ENCODE assay signal across 18 cellular contexts in the genomic region with DNA sequence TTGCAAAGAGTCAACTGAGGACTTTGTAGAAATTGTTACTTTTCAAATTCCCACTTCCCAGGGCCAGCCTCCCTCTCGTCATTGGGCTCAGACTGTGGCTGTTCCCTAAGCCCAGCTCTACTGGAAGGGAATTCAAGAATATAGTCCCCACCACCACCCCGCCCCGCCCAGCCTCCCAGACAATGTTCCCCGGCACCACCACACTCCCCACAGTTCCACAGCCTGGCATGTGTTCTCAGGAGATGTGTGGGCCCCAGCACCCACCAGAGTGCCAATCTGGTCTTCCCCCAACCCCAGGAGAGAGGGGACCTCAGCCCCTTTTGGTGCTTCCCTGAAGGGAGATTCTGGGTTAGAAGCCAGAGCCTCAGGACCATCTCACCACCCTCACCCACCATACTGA.
A peak's percentile ranks its signal among the peaks of the same experiment; 100 is the strongest.
DNase-seq lines count a peak whose midpoint lies in the region; ATAC-seq, FAIRE-seq and TF ChIP-seq lines count a peak whose summit lies in the region.
"Had no signal": no experiment of that assay in that cellular context is flagged by ENCODE, and none has a peak within 500 bp of the region (broad histone marks: within the 10 kb centered on the region; RNA-seq: fewer than 3 reads in every experiment).

No MANE protein-coding gene starts in this region.

- peaks cover 20% of the 10 kb centered on the region for H3K4me1 Mint-ChIP-seq in Caco-2 (ENCODE audit: low read depth, unreplicated experiment)

- peak overlapping the region; percentile 58 for H3K9ac ChIP-seq in keratinocyte (ENCODE audit: control insufficient read depth, extremely low read depth, insufficient read depth, low read length)

- in situ Hi-C loops in HAP-1 (cut with MboI; ENCODE audit: low sequenced_read_pairs): no loop called here

- H3K36me3 Mint-ChIP-seq in Caco-2 (ENCODE audit: insufficient read depth, unreplicated experiment): peaks cover 6% of the 10 kb centered on the region
- H3K36me3 Mint-ChIP-seq: activated naive CD4-positive, alpha-beta T cell treated with anti-CD3 and anti-CD28 coated beads, Interleukin-2, amount 10 ng/mL, durations not matched to agents 7 days and 5 days had no signal

- TF ChIP-seq CTCF in Caco-2 (IDR thresholded peaks at IDR 0.05; ENCODE audit: insufficient read depth in 1 of 2, low read depth in 1 of 2, low read length in 1 of 2, severe bottlenecking in 1 of 2, unreplicated experiment in 1 of 2) (no peak), body of pancreas (IDR thresholded peaks at IDR 0.05) (no peak), keratinocyte (optimal IDR thresholded peaks at IDR 0.05 in 1 of 3, IDR thresholded peaks at IDR 0.05 in 1 of 3, conservative IDR thresholded peaks at IDR 0.05 in 1 of 3; ENCODE audit: extremely low read depth in 1 of 3, insufficient read depth in 2 of 3, low read length in 3 of 3) (no peak), spleen (IDR thresholded peaks at IDR 0.05 in 8 of 11, conservative IDR thresholded peaks at IDR 0.05 in 3 of 11) (no peak), OCI-LY7 (conservative IDR thresholded peaks at IDR 0.05; ENCODE audit: low read length) (no peak)

- H3K9me1 ChIP-seq in keratinocyte (ENCODE audit: control insufficient read depth, extremely low read depth, insufficient read depth, low read length): no peaks in the 10 kb centered on the region

- peak overlapping the region in 3 of 4 donors; percentile 42 to 49 (median 45) for H3K27ac ChIP-seq in body of pancreas
- peak overlapping the region; percentile 77 for H3K27ac ChIP-seq in keratinocyte (ENCODE audit: control insufficient read depth, insufficient read depth, low read length)
- peak overlapping the region in 5 of 8 donors; percentile 50 to 64 (median 51) for H3K27ac ChIP-seq in spleen
- H3K27ac ChIP-seq in OCI-LY7 (ENCODE audit: low read depth, low read length, poor library complexity, severe bottlenecking): no peak overlapping the region

- dilution Hi-C loops in keratinocyte (cut with MboI; ENCODE audit: extremely low pct_ligation_motif_present, low sequenced_read_pairs): no loop called here

- CTCF ChIA-PET in Caco-2 (lab: Charles Lee): no interaction called here
- CTCF ChIA-PET in OCI-LY7 (lab: Charles Lee; ENCODE audit: unreplicated experiment): no interaction called here

- H2AFZ ChIP-seq in keratinocyte (ENCODE audit: control insufficient read depth, low read length): no peak overlapping the region
- no peak overlapping the region for H2AFZ ChIP-seq in OCI-LY7 (ENCODE audit: low read length)

- ATAC-seq in body of pancreas: no peak
- ATAC-seq in GM18511 (IDR thresholded peaks at IDR 0.05; ENCODE audit: unreplicated experiment): no peak
- no peak for ATAC-seq in GM19463 (IDR thresholded peaks at IDR 0.05; ENCODE audit: unreplicated experiment)

- H3K27me3 Mint-ChIP-seq in Caco-2 (ENCODE audit: insufficient read depth, unreplicated experiment): no peaks in the 10 kb centered on the region

- no peak overlapping the region for H3K4me3 Mint-ChIP-seq in Caco-2 (ENCODE audit: unreplicated experiment)
- H3K4me3 Mint-ChIP-seq: activated naive CD4-positive, alpha-beta T cell treated with anti-CD3 and anti-CD28 coated beads, Interleukin-2, amount 10 ng/mL, durations not matched to agents 7 days and 5 days; endodermal cell had no signal

- no peaks in the 10 kb centered on the region for H3K9me3 Mint-ChIP-seq in Caco-2 (ENCODE audit: unreplicated experiment)
- H3K9me3 Mint-ChIP-seq: activated naive CD4-positive, alpha-beta T cell treated with anti-CD3 and anti-CD28 coated beads, Interleukin-2, amount 10 ng/mL, durations not matched to agents 7 days and 5 days; endodermal cell had no signal

- POLR2A ChIA-PET in Caco-2 (lab: Charles Lee) (no interaction called here), OCI-LY7 (lab: Charles Lee) (no interaction called here)

- H3K4me3 ChIP-seq in Caco-2 (ENCODE audit: low read depth, low read length) (no peak overlapping the region), body of pancreas (no peak overlapping the region), keratinocyte (ENCODE audit: control insufficient read depth in 2 of 3, extremely low read depth in 1 of 3, insufficient read depth in 2 of 3, low read depth in 1 of 3, low read length in 3 of 3) (no peak overlapping the region), spleen (no peak overlapping the region), OCI-LY7 (ENCODE audit: low read depth, low read length, poor library complexity, severe bottlenecking) (no peak overlapping the region), HAP-1 (no peak overlapping the region)

- no peaks in the 10 kb centered on the region for H3K27me3 ChIP-seq in Caco-2 (replicated peaks; ENCODE audit: control insufficient read depth, insufficient read depth, low read length)
- no peaks in the 10 kb centered on the region for H3K27me3 ChIP-seq in body of pancreas
- no peaks in the 10 kb centered on the region for H3K27me3 ChIP-seq in keratinocyte (ENCODE audit: control insufficient read depth, extremely low read depth, insufficient read depth, low read length)
- H3K27me3 ChIP-seq in spleen (replicated peaks in 1 of 7): no peaks in the 10 kb centered on the region
- H3K27me3 ChIP-seq in HAP-1 (ENCODE audit: low read depth): 0 out of 2 replicates have a peak, but pooled peaks cover 2% of the 10 kb centered on the region

- DNase-seq in Caco-2: no peak
- no peak for DNase-seq in body of pancreas
- DNase-seq in keratinocyte (ENCODE audit: low read depth, low spot score): no peak
- no peak for DNase-seq in spleen
- DNase-seq in OCI-LY7 (ENCODE audit: low spot score): no peak
- DNase-seq in HAP-1 (ENCODE audit: low spot score in 2 of 2): no peak
- DNase-seq: activated CD4-positive, CD25-positive, alpha-beta regulatory T cell treated with anti-CD3 and anti-CD28 coated beads, Interleukin-2, amount 50 U/mL, for 72 hours; activated CD8-positive, alpha-beta memory T cell treated with anti-CD3 and anti-CD28 coated beads, Interleukin-2, amount 50 U/mL, for 48 hours; activated naive CD4-positive, alpha-beta T cell treated with anti-CD3 and anti-CD28 coated beads, Interleukin-2, amount 10 ng/mL, durations not matched to agents 7 days and 5 days; DMS 273 treated with DMSO at 0.1 percent for 48 hours; kidney; NCI-H1436 treated with DMSO at 0.1 percent for 48 hours; NCI-H510A treated with DMSO at 0.1 percent for 48 hours; OCI-M1; stimulated activated CD4-positive, alpha-beta T cell treated with anti-CD3 and anti-CD28 coated beads, Interleukin-4, amount 100 ng/mL, for 1 hour had no signal

- no peaks in the 10 kb centered on the region for H3K9me3 ChIP-seq in Caco-2
- no peaks in the 10 kb centered on the region for H3K9me3 ChIP-seq in body of pancreas
- no peaks in the 10 kb centered on the region for H3K9me3 ChIP-seq in keratinocyte (ENCODE audit: control insufficient read depth, low read depth, low read length)
- no peaks in the 10 kb centered on the region for H3K9me3 ChIP-seq in spleen
- no peaks in the 10 kb centered on the region for H3K9me3 ChIP-seq in OCI-LY7 (ENCODE audit: low read length)
- H3K9me3 ChIP-seq in HAP-1: no peaks in the 10 kb centered on the region

- TF ChIP-seq POLR2A in body of pancreas (IDR thresholded peaks at IDR 0.05): no peak
- no peak for TF ChIP-seq POLR2A in spleen (IDR thresholded peaks at IDR 0.05)

- no peak overlapping the region for H3K4me2 ChIP-seq in keratinocyte (ENCODE audit: control insufficient read depth, extremely low read depth, insufficient read depth, low read depth, low read length)
- no peak overlapping the region for H3K4me2 ChIP-seq in OCI-LY7 (ENCODE audit: low read length)

- 95 to 97% methylated on average over 4 of the region's 4 CpGs for WGBS in body of pancreas, 2 donors
- WGBS in spleen, 5 donors: 93 to 98% (median 95%) methylated on average over 4 of the region's 4 CpGs

- peak overlapping the region; percentile 88 for H3K27ac Mint-ChIP-seq in Caco-2 (ENCODE audit: unreplicated experiment)
- H3K27ac Mint-ChIP-seq: activated naive CD4-positive, alpha-beta T cell treated with anti-CD3 and anti-CD28 coated beads, Interleukin-2, amount 10 ng/mL, durations not matched to agents 7 days and 5 days had no signal

- H4K20me1 ChIP-seq in keratinocyte (ENCODE audit: control insufficient read depth, extremely low read depth, insufficient read depth, low read length) (no peaks in the 10 kb centered on the region), OCI-LY7 (ENCODE audit: insufficient read depth, low read length) (no peaks in the 10 kb centered on the region)

- H3K79me2 ChIP-seq in keratinocyte (ENCODE audit: control insufficient read depth, insufficient read depth, low read length) (no peaks in the 10 kb centered on the region), OCI-LY7 (ENCODE audit: insufficient read depth, low read depth, low read length) (no peaks in the 10 kb centered on the region)

- H3K9me2 ChIP-seq in OCI-LY7 (ENCODE audit: insufficient read depth, low read length): no peaks in the 10 kb centered on the region

- no peak for FAIRE-seq in keratinocyte (lab: Jason Lieb, UNC)
- FAIRE-seq: kidney had no signal

- H3K4me1 ChIP-seq in Caco-2 (peaks cover 21% of the 10 kb centered on the region), body of pancreas (peaks cover 11% of the 10 kb centered on the region), keratinocyte (ENCODE audit: control insufficient read depth, extremely low read depth, insufficient read depth, low read length) (peaks cover 81% of the 10 kb centered on the region), spleen (peaks cover 0 to 50% (median 17%) of the 10 kb centered on the region in 6 donors), OCI-LY7 (ENCODE audit: insufficient read depth, low read length, poor library complexity, severe bottlenecking) (peaks cover 10% of the 10 kb centered on the region), HAP-1 (no peaks in the 10 kb centered on the region)

- BruUV-seq in Caco-2 (replicated peaks; lab: Mats Ljungman, UMichigan): no TSS peak
- no TSS peak for BruUV-seq in OCI-LY7 (replicated peaks; lab: Mats Ljungman, UMichigan)

- intact Hi-C loops in Caco-2 (cut with micrococcal nuclease; ENCODE audit: unreplicated experiment): no loop called here
- intact Hi-C loops in body of pancreas (cut with DNase I): loop anchor here (10.0 kb wide), 1 partner anchor 85 kb away; no protein-coding TSS in a partner anchor
- intact Hi-C loops in spleen (cut with DNase I; ENCODE audit: low total_unique reads): no loop called here
- intact Hi-C loops in OCI-LY7 (cut with micrococcal nuclease; ENCODE audit: unreplicated experiment): no loop called here

- H3K36me3 ChIP-seq in Caco-2 (ENCODE audit: control insufficient read depth, insufficient read depth, low read length) (no peaks in the 10 kb centered on the region), body of pancreas (replicated peaks in 1 of 2; ENCODE audit: insufficient read depth in 1 of 2, low read depth in 2 of 2) (no peaks in the 10 kb centered on the region), keratinocyte (ENCODE audit: control insufficient read depth in 2 of 2, extremely low read depth in 1 of 2, insufficient read depth in 2 of 2, low read length in 2 of 2) (no peaks in the 10 kb centered on the region), spleen (peaks cover 0 to 55% (median 0%) of the 10 kb centered on the region in 6 donors), OCI-LY7 (ENCODE audit: insufficient read depth, low read length) (no peaks in the 10 kb centered on the region), HAP-1 (replicated peaks) (no peaks in the 10 kb centered on the region)
